ENCODE assay signal across 8 cellular contexts in the genomic region with DNA sequence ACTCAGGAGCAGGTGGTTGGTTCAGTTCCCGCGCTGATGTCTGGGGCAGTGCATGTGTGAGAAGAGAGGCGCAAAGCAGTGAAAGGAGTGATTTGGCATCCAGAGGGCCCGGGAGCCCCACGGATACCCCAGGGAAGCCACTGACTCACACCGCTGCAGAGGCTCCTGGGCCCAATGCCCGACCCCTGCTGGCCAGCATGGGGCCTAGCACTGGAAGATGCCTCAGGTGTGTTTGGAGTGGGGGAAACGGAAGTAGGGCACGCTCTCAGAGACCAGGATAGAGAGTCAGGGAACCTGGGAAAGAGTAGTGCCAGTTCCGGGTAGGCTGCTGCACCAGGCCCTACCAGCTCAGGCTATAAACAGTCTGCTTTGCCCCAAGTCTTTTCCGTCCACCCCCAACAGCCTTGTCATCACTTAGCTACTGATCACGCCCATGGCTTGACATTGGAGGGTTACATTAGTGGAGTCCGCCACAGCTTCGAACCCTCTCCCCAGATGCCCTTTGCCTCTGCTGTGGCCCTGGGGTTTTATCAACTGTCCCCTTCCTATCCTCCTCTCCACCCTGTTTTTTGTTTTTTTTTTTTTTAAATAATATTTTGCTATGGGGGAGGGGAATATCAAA. TPM values are rescaled to one million over a fixed set of nuclear protein-coding genes. Genes with fewer than 3 reads are reported as not detected.
DNase-seq lines count a peak whose midpoint lies in the region; ATAC-seq and TF ChIP-seq lines count a peak whose summit lies in the region.

No MANE protein-coding gene starts in this region.

- TF ChIP-seq POLR2A in transverse colon (IDR thresholded peaks at IDR 0.05): no peak

- no peak overlapping the region for H3K27ac Mint-ChIP-seq in memory B cell

- H3K9me3 ChIP-seq in WERI-Rb-1 (ENCODE audit: severe bottlenecking) (no peaks in the 10 kb centered on the region), colonic mucosa (no peaks in the 10 kb centered on the region), transverse colon (no peaks in the 10 kb centered on the region)

- TF ChIP-seq CTCF in WERI-Rb-1 (IDR thresholded peaks at IDR 0.05; ENCODE audit: low read depth, low read length): peak; percentile 89
- TF ChIP-seq CTCF in colonic mucosa (IDR thresholded peaks at IDR 0.05): peak; percentile 61
- TF ChIP-seq CTCF in transverse colon (IDR thresholded peaks at IDR 0.05): peak; percentile 67 to 78 (median 75)

- intact Hi-C loops in colonic mucosa (cut with DNase I) (no loop called here), transverse colon (cut with DNase I; ENCODE audit: low total_unique reads) (loop anchor here (10.0 kb wide), 1 partner anchor 125 kb away; no protein-coding TSS in a partner anchor)

- H3K36me3 Mint-ChIP-seq in memory B cell: peaks cover 30% of the 10 kb centered on the region

- H3K27me3 Mint-ChIP-seq in memory B cell: no peaks in the 10 kb centered on the region

- 47% methylated on average over 14 of the region's 14 CpGs; no CpG with 5 or more reads in 1 of the 2 donors for WGBS in transverse colon (ENCODE audit: low coverage in 1 of 2), 2 donors

- peak; percentile 96 for ATAC-seq in memory B cell (ENCODE audit: low read depth)

- H3K9ac ChIP-seq in colonic mucosa (ENCODE audit: low read depth in 2 of 2, low read length in 2 of 2): no peak overlapping the region

- no peak for TF ChIP-seq EP300 in transverse colon (IDR thresholded peaks at IDR 0.05; ENCODE audit: low read depth)

- no peaks in the 10 kb centered on the region for H3K9me3 Mint-ChIP-seq in memory B cell

- no peak overlapping the region for H3K4me3 Mint-ChIP-seq in memory B cell

- no peak overlapping the region for H3K4me3 ChIP-seq in WERI-Rb-1 (ENCODE audit: low read depth, low read length)
- no peak overlapping the region for H3K4me3 ChIP-seq in colonic mucosa
- H3K4me3 ChIP-seq in transverse colon: no peak overlapping the region

- no peak overlapping the region for H3K27ac ChIP-seq in WERI-Rb-1
- no peak overlapping the region for H3K27ac ChIP-seq in colonic mucosa
- H3K27ac ChIP-seq in transverse colon: peak overlapping the region in 1 of 4 donors; percentile 6

- H3K36me3 ChIP-seq in WERI-Rb-1 (peaks cover 41% of the 10 kb centered on the region), colonic mucosa (peaks cover 11% of the 10 kb centered on the region), transverse colon (peaks cover 0 to 30% (median 19%) of the 10 kb centered on the region in 4 donors)

- in situ Hi-C loops in transverse colon (cut with MboI; ENCODE audit: low pct_ligation_motif_present in 1 of 4, low pct_unique_long_range_greater_than_20kb in 1 of 4, low sequenced_read_pairs in 3 of 4): loop anchor here in 1 of 4 donors (25.0 kb wide), 1 partner anchor 128 kb away; a partner anchor contains a TSS

- peaks cover 11% of the 10 kb centered on the region for H3K4me1 Mint-ChIP-seq in memory B cell

- DNase-seq in NCI-H1417 (lab: John Stamatoyannopoulos, UW) (peak in 2 of 3 experiments; percentile 30 to 40), NCI-H1417 treated with DMSO at 0.1 percent for 48 hours (lab: John Stamatoyannopoulos, UW) (no peak), HT-29 (ENCODE audit: low spot score) (peak; percentile 52), WERI-Rb-1 (peak; percentile 62), colonic mucosa (peak; percentile 43), memory B cell (ENCODE audit: low spot score in 2 of 2) (no peak), transverse colon (peak; percentile 44), superior temporal gyrus (ENCODE audit: extremely low spot score) (no peak)

- H3K27me3 ChIP-seq in WERI-Rb-1 (ENCODE audit: insufficient read depth, low read depth, severe bottlenecking) (no peaks in the 10 kb centered on the region), colonic mucosa (no peaks in the 10 kb centered on the region), transverse colon (no peaks in the 10 kb centered on the region)

- H3K4me1 ChIP-seq in colonic mucosa (no peaks in the 10 kb centered on the region), transverse colon (peaks cover 0 to 6% (median 0%) of the 10 kb centered on the region in 4 donors)

RNA-seq across cellular contexts. Expression of a gene that starts 9.5 kb away (rescaled TPM):
- total RNA-seq in HT-29 (2014; rRNA removed; shearing (Covaris generic)): 14.7 and 16.3 TPM in 2 replicates
- total RNA-seq in colonic mucosa: 10 to 100 TPM in 1 of 2 donors, 1 to 10 TPM in 1; 9.1 to 20.4 TPM
- total RNA-seq in transverse colon: 100 to 1,000 TPM in 1 of 4 donors, 10 to 100 TPM in 3; 29.1 to 142 (median 39.2) TPM

RNA-seq across cellular contexts. Expression of a gene that starts 9.7 kb away (rescaled TPM):
- total RNA-seq in HT-29 (2014; rRNA removed; shearing (Covaris generic)): 8.1 and 8.8 TPM in 2 replicates
- 10 to 100 TPM; 27.5 to 32.3 TPM for total RNA-seq in colonic mucosa
- 10 to 100 TPM in 3 of 4 donors, 1 to 10 TPM in 1; 9.7 to 21.9 (median 16.3) TPM for total RNA-seq in transverse colon

RNA-seq across cellular contexts. Expression of a gene that starts 16.8 kb away (rescaled TPM):
- 8.1 and 11.4 TPM in 2 replicates for total RNA-seq in HT-29 (2014; rRNA removed; shearing (Covaris generic))
- total RNA-seq in colonic mucosa (1 to 10 TPM; 5.3 to 8.8 TPM), transverse colon (1 to 10 TPM in 3 of 4 donors, under 1 TPM in 1; 0.60 to 8.3 (median 2.9) TPM)

RNA-seq across cellular contexts. Expression of a gene that starts 41.8 kb away (rescaled TPM):
- total RNA-seq in HT-29 (2014; rRNA removed; shearing (Covaris generic)): 89.7 and 92.5 TPM in 2 replicates
- total RNA-seq in colonic mucosa (10 to 100 TPM; 11.4 to 21.5 TPM), transverse colon (10 to 100 TPM in 1 of 4 donors, 1 to 10 TPM in 2, not detected in 1; 2.6 to 15.4 (median 7.6) TPM)

Comparison
In these comparisons a context has a peak if more than half of its experiments do, and no peak if none do; other contexts are left out.
1. DNase-seq: peak in NCI-H1417 (2 of 3), HT-29 (single experiment), WERI-Rb-1 (single experiment), colonic mucosa (single experiment) and transverse colon (single experiment); none in NCI-H1417 treated with DMSO at 0.1 percent for 48 hours (single experiment), memory B cell (0 of 2) and superior temporal gyrus (single experiment).
2. Peak in every context shown above with its lines, with median percentiles within 50 percentile points of each other: CTCF ChIP-seq.